24 cellular contexts compared by ENCODE assay signal in the genomic region with DNA sequence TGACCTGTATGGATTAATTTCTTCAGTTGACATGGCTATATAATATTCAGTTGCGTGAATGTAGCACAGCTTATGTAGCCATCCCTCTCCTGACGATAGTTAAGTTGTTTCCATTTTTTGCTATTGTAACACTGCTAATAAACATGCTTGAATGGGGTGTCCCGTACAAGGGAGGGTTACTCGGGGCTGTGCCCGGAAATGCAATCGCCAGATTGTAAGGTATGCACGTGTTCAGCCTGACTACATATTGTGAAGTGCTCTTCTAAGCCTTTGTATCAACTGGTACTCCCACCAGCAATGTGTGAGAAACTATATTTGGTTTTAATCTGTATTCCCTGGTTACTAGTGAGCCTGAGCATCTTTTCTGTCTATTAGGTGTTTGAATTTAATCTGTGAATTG.
"Had no signal": no experiment of that assay in that cellular context is flagged by ENCODE, and none has a peak within 500 bp of the region (broad histone marks: within the 10 kb centered on the region; RNA-seq: fewer than 3 reads in every experiment).

No MANE protein-coding gene starts in this region.

- H3K4me3 ChIP-seq: colonic mucosa, gastrocnemius medialis, lung, pancreas, skin epidermis, spleen, suprapubic skin, transverse colon, vagina had no signal

- H3K36me3 ChIP-seq: colonic mucosa, gastrocnemius medialis, pancreas, spleen, suprapubic skin, transverse colon, vagina had no signal

- H3K27me3 ChIP-seq: colonic mucosa, gastrocnemius medialis, pancreas, spleen, suprapubic skin, transverse colon, vagina had no signal

- H3K27ac ChIP-seq: colonic mucosa, epithelial cell of prostate, gastrocnemius medialis, pancreas, skin epidermis, spleen, suprapubic skin, transverse colon, vagina had no signal

- H3K4me1 ChIP-seq: colonic mucosa, gastrocnemius medialis had no signal

- H3K9me3 ChIP-seq: colonic mucosa, gastrocnemius medialis, pancreas, spleen, suprapubic skin, transverse colon, vagina had no signal

- ATAC-seq: esophagus mucosa; gastrocnemius medialis; left colon; left ventricle myocardium superior; natural killer cell; pancreas; stimulated activated naive B cell treated with anti-CD40 and anti-IgM and Interleukin-4, amounts not matched to agents 10 μg/mL and 1 μg/mL and 100 μg/mL, for 72 hours; stimulated activated naive CD8-positive, alpha-beta T cell treated with anti-CD3 and anti-CD28 coated beads, Interleukin-15, amount 100 ng/mL, for 72 hours had no signal

- DNase-seq: colonic mucosa; effector CD8-positive, alpha-beta T cell; endodermal cell; foreskin fibroblast; gastrocnemius medialis; hypothalamus; immature natural killer cell; islet precursor cell; kidney glomerular epithelial cell; left ventricle myocardium superior; natural killer cell; occipital lobe; stimulated activated naive B cell treated with anti-CD40 and anti-IgM and Interleukin-4, amounts not matched to agents 10 μg/mL and 1 μg/mL and 100 μg/mL, for 72 hours; stimulated activated naive CD8-positive, alpha-beta T cell treated with anti-CD3 and anti-CD28 coated beads, Interleukin-15, amount 100 ng/mL, for 72 hours; transverse colon had no signal
